In genomic region chr14:33477752-33478151, GRCh38 we compare ENCODE assay signal across 19 cellular contexts.
A peak's percentile ranks its signal among the peaks of the same experiment; 100 is the strongest.
DNase-seq lines count a peak whose midpoint lies in the region; TF ChIP-seq lines count a peak whose summit lies in the region.
"Had no signal": no experiment of that assay in that cellular context is flagged by ENCODE, and none has a peak within 500 bp of the region (broad histone marks: within the 10 kb centered on the region; RNA-seq: fewer than 3 reads in every experiment).

No MANE protein-coding gene starts in this region.

- no peak overlapping the region for H3K18ac ChIP-seq in neuronal stem cell (ENCODE audit: low read length)

- H3K4me3 ChIP-seq in H7 (ENCODE audit: insufficient read depth, low read depth, low read length) (no peak overlapping the region), astrocyte of the spinal cord (ENCODE audit: low read depth, low read length) (no peak overlapping the region), neuronal stem cell (ENCODE audit: low read length in 2 of 2) (no peak overlapping the region), testis (no peak overlapping the region)
- H3K4me3 ChIP-seq: GM12878, MG63, suprapubic skin had no signal

- H3K9ac ChIP-seq in neuronal stem cell (ENCODE audit: low read depth, low read length, poor library complexity) = no peak overlapping the region

- no peak for TF ChIP-seq CTCF in astrocyte of the spinal cord (IDR thresholded peaks at IDR 0.05; ENCODE audit: low read depth, low read length)
- TF ChIP-seq CTCF in testis (IDR thresholded peaks at IDR 0.05) = no peak

- no peak overlapping the region for H2AFZ ChIP-seq in neuronal stem cell (ENCODE audit: low read length)

- intact Hi-C loops in testis (cut with DNase I; ENCODE audit: low total_unique reads) = no loop called here

- no peak for TF ChIP-seq POLR2A in testis (IDR thresholded peaks at IDR 0.05)

- H2BK15ac ChIP-seq in neuronal stem cell (ENCODE audit: low read length) = no peak overlapping the region

- H2BK5ac ChIP-seq in neuronal stem cell (ENCODE audit: low read length) = no peak overlapping the region

- H3K4me2 ChIP-seq in neuronal stem cell (ENCODE audit: insufficient read depth, low read length, poor library complexity, severe bottlenecking) = no peak overlapping the region

- H2BK120ac ChIP-seq in neuronal stem cell (ENCODE audit: low read depth, low read length) = no peak overlapping the region

- no peak overlapping the region for H3K23ac ChIP-seq in neuronal stem cell (ENCODE audit: low read depth, low read length, poor library complexity)

- in situ Hi-C loops in astrocyte of the spinal cord (cut with HindIII; ENCODE audit: low sequenced_read_pairs) = no loop called here
- in situ Hi-C loops in KBM-7 (cut with MboI; ENCODE audit: low pct_unique_long_range_greater_than_20kb, low sequenced_read_pairs) = no loop called here

- H4K91ac ChIP-seq in neuronal stem cell (ENCODE audit: low read depth, low read length, poor library complexity) = no peak overlapping the region

- no peak overlapping the region for H2BK12ac ChIP-seq in neuronal stem cell (ENCODE audit: low read length)

- DNase-seq in H7 (peak; percentile 16), NCI-H2081 (lab: John Stamatoyannopoulos, UW) (peak; percentile 12 to 71), astrocyte of the spinal cord (ENCODE audit: low read depth, low spot score) (peak; percentile 11), neuronal stem cell (ENCODE audit: low spot score) (peak; percentile 30), KBM-7 (no peak), testis (no peak)
- DNase-seq in activated naive CD4-positive, alpha-beta T cell treated with anti-CD3 and anti-CD28 coated beads, Interleukin-2, amount 50 U/mL, for 16 hours = no peak
- DNase-seq: activated CD4-positive, alpha-beta memory T cell treated with anti-CD3 and anti-CD28 coated beads, Interleukin-2, amount 10 ng/mL, durations not matched to agents 7 days and 5 days; activated CD4-positive, CD25-positive, alpha-beta regulatory T cell treated with anti-CD3 and anti-CD28 coated beads, Interleukin-2, amount 50 U/mL, for 72 hours; central memory CD4-positive, alpha-beta T cell; dermis blood vessel endothelial cell; GOT3; left colon; MG63; NCI-H1436 treated with DMSO at 0.1 percent for 48 hours; NCI-H526 treated with DMSO at 0.1 percent for 48 hours; stimulated activated naive CD4-positive, alpha-beta T cell had no signal

- no peaks in the 10 kb centered on the region for H3K79me1 ChIP-seq in neuronal stem cell (ENCODE audit: low read depth, low read length)

- H3K9me3 ChIP-seq in neuronal stem cell (replicated peaks in 1 of 2; ENCODE audit: control insufficient read depth in 2 of 2, insufficient read depth in 1 of 2, low read depth in 1 of 2, low read length in 2 of 2) (no peaks in the 10 kb centered on the region), testis (no peaks in the 10 kb centered on the region)
- H3K9me3 ChIP-seq: MG63, suprapubic skin had no signal

- H2AK5ac ChIP-seq in neuronal stem cell (ENCODE audit: low read depth, low read length) = no peak overlapping the region

- H3K27me3 ChIP-seq in H7 (ENCODE audit: control insufficient read depth, insufficient read depth, low read length) (no peaks in the 10 kb centered on the region), neuronal stem cell (ENCODE audit: control insufficient read depth in 3 of 3, insufficient read depth in 3 of 3, low read depth in 1 of 3, low read length in 3 of 3) (no peaks in the 10 kb centered on the region), testis (no peaks in the 10 kb centered on the region)
- H3K27me3 ChIP-seq: MG63, suprapubic skin had no signal

- WGBS in neuronal stem cell (ENCODE audit: extremely low coverage in 2 of 2, insufficient read length in 2 of 2, insufficient replicate concordance in 1 of 2), 2 donors = no CpG with 5 or more reads among the region's 2 CpGs
- 47 to 60% methylated on average over 2 of the region's 2 CpGs for WGBS in testis, 2 donors

- no peak overlapping the region for H3K14ac ChIP-seq in neuronal stem cell (ENCODE audit: low read length)

- no peak overlapping the region for H3K27ac ChIP-seq in neuronal stem cell (replicated peaks; ENCODE audit: low read length)
- H3K27ac ChIP-seq in testis = no peak overlapping the region
- H3K27ac ChIP-seq: suprapubic skin had no signal

- H3K36me3 ChIP-seq in H7 (replicated peaks; ENCODE audit: control insufficient read depth, insufficient read depth, low read length) (no peaks in the 10 kb centered on the region), neuronal stem cell (replicated peaks in 1 of 2; ENCODE audit: control insufficient read depth in 2 of 2, insufficient read depth in 2 of 2, low read length in 2 of 2) (peaks cover 0 to 4% of the 10 kb centered on the region in 2 donors), testis (ENCODE audit: low read depth, missing control alignments) (no peaks in the 10 kb centered on the region)
- H3K36me3 ChIP-seq: MG63, suprapubic skin had no signal

- no peak overlapping the region for H3K4ac ChIP-seq in neuronal stem cell (ENCODE audit: low read length)

- H3K4me1 ChIP-seq in neuronal stem cell (ENCODE audit: control insufficient read depth in 2 of 2, insufficient read depth in 1 of 2, low read depth in 1 of 2, low read length in 2 of 2) = peaks cover 12 to 22% of the 10 kb centered on the region in 2 donors
- H3K4me1 ChIP-seq in testis = no peaks in the 10 kb centered on the region
- H3K4me1 ChIP-seq: suprapubic skin had no signal

- no peak overlapping the region for H4K8ac ChIP-seq in neuronal stem cell (ENCODE audit: low read depth, low read length)

Comparison
In these comparisons a context has a peak if more than half of its experiments do, and no peak if none do; other contexts are left out.
1. DNase-seq: peak in H7 (single experiment), NCI-H2081 (2 of 2), astrocyte of the spinal cord (single experiment) and neuronal stem cell (single experiment); none in activated naive CD4-positive, alpha-beta T cell treated with anti-CD3 and anti-CD28 coated beads, Interleukin-2, amount 50 U/mL, for 16 hours (single experiment), KBM-7 (single experiment) and testis (single experiment).